Comparison of ENCODE assay signal across 1 cellular context in genomic region chr4:95293014-95293413, GRCh38.
TF ChIP-seq lines count a peak whose summit lies in the region.

No MANE protein-coding gene starts in this region.

TF ChIP-seq in endothelial cell of umbilical vein, 7 proteins besides CTCF, POLR2A, EP300 and RAD21:
- TF ChIP-seq MYC (IDR thresholded peaks at IDR 0.05; ENCODE audit: low read depth, low read length) = no peak
- peak; percentile 15 for TF ChIP-seq GATA2 (IDR thresholded peaks at IDR 0.05; ENCODE audit: insufficient read depth, insufficient read length, low read depth, low read length)
- TF ChIP-seq POLR2AphosphoS5 (IDR thresholded peaks at IDR 0.05; ENCODE audit: insufficient read depth, low read depth, low read length) = peak; percentile 65
TF ChIP-seq in endothelial cell of umbilical vein: peak in this region for 2.
